In genomic region chr12:125169870-125170269, GRCh38 we compare ENCODE assay signal across 22 cellular contexts. TPM values are rescaled to one million over a fixed set of nuclear protein-coding genes. Genes with fewer than 3 reads are reported as not detected.
"Had no signal": no experiment of that assay in that cellular context is flagged by ENCODE, and none has a peak within 500 bp of the region (broad histone marks: within the 10 kb centered on the region; RNA-seq: fewer than 3 reads in every experiment).

No MANE protein-coding gene starts in this region.

- H3K36me3 ChIP-seq: left lung, neutrophil, spleen, suprapubic skin, thoracic aorta, tibial nerve, upper lobe of left lung, vagina had no signal

- H3K4me3 ChIP-seq: left lung, lung, spleen, suprapubic skin, thoracic aorta, tibial nerve, upper lobe of left lung, vagina had no signal

- DNase-seq: immature natural killer cell; kidney; left colon; left lung; mesendoderm; naive thymus-derived CD4-positive, alpha-beta T cell; occipital lobe; retina; right cardiac atrium; small intestine; spleen; stimulated activated CD4-positive, alpha-beta T cell treated with anti-CD3 and anti-CD28 coated beads, Interleukin-4, amount 100 ng/mL, for 24 hours; stimulated activated naive CD4-positive, alpha-beta T cell; upper lobe of left lung had no signal

- H3K27ac ChIP-seq: left lung, neutrophil, parathyroid adenoma, spleen, suprapubic skin, thoracic aorta, tibial nerve, upper lobe of left lung, vagina had no signal

- H3K4me1 ChIP-seq: left lung, parathyroid adenoma, spleen, suprapubic skin, tibial nerve, upper lobe of left lung, vagina had no signal

- H3K27me3 ChIP-seq: suprapubic skin, tibial nerve, upper lobe of left lung, vagina had no signal

- H3K9me3 ChIP-seq: left lung, neutrophil, suprapubic skin, upper lobe of left lung, vagina had no signal

RNA-seq across cellular contexts. Expression of gene TMEM132B, which starts 16.3 kb away (rescaled TPM):
- total RNA-seq: naive thymus-derived CD4-positive, alpha-beta T cell; natural killer cell treated with Interleukin-12 subunit alpha and Interleukin-12 subunit beta and Interleukin-15 and Interleukin-18, amount 100 ng/mL, for 72 hours had no signal
